Comparison of ENCODE assay signal across 23 cellular contexts in the genomic region with DNA sequence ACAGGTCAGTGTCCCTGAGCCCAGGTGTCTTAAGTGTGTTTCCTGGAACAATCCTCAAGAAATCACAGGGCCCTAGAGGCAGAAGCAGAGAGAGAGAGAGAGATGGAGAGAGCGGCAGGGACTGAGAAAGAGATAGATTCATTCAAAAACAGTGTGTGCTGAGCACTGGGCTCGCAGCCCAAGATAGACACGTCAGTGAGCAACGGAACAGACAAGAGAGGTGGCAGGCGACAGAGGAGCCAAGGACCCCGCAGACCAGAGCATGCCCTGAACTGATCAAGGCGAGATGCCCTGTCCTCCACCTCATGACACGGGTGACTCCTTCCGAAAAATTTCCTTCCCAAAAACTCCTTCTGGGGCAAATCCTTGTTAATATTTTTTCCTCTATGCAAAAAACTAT.
"Had no signal": no experiment of that assay in that cellular context is flagged by ENCODE, and none has a peak within 500 bp of the region (broad histone marks: within the 10 kb centered on the region; RNA-seq: fewer than 3 reads in every experiment).

No MANE protein-coding gene starts in this region.

- H3K36me3 Mint-ChIP-seq: mesothelial cell of epicardium; naive B cell; natural killer cell; stimulated activated effector memory CD8-positive, alpha-beta T cell treated with anti-CD3 and anti-CD28 coated beads, Interleukin-12 subunit alpha, Interleukin-12 subunit beta, amount 100 ng/mL, for 72 hours had no signal

- H3K36me3 ChIP-seq: left ventricle myocardium inferior, neutrophil, sigmoid colon, spleen, suprapubic skin, tibial nerve, upper lobe of left lung, vagina had no signal

- H3K4me1 ChIP-seq: left ventricle myocardium inferior, parathyroid adenoma, psoas muscle, sigmoid colon, spleen, suprapubic skin, tibial nerve, upper lobe of left lung, vagina had no signal

- H3K4me1 Mint-ChIP-seq: natural killer cell; stimulated activated effector memory CD8-positive, alpha-beta T cell treated with anti-CD3 and anti-CD28 coated beads, Interleukin-12 subunit alpha, Interleukin-12 subunit beta, amount 100 ng/mL, for 72 hours had no signal

- H2AFZ ChIP-seq: parathyroid adenoma had no signal

- H3K4me3 Mint-ChIP-seq: mesothelial cell of epicardium; natural killer cell; neural crest cell; stimulated activated effector memory CD8-positive, alpha-beta T cell treated with anti-CD3 and anti-CD28 coated beads, Interleukin-12 subunit alpha, Interleukin-12 subunit beta, amount 100 ng/mL, for 72 hours; stimulated activated naive CD8-positive, alpha-beta T cell treated with anti-CD3 and anti-CD28 coated beads, Interleukin-15, Interleukin-2, amounts not matched to agents 100 ng/mL and 50 ng/mL, for 24 hours had no signal

- DNase-seq: islet precursor cell; left ventricle myocardium inferior; mesendoderm; naive B cell; natural killer cell; occipital lobe; psoas muscle; sigmoid colon; small intestine; spleen; stimulated activated CD4-positive, alpha-beta T cell treated with anti-CD3 and anti-CD28 coated beads, Interleukin-4, amount 100 ng/mL, for 24 hours; stimulated activated naive CD4-positive, alpha-beta T cell; upper lobe of left lung had no signal

- H3K9ac ChIP-seq: parathyroid adenoma had no signal

- H3K9me3 Mint-ChIP-seq: mesothelial cell of epicardium; natural killer cell; neural crest cell; stimulated activated effector memory CD8-positive, alpha-beta T cell treated with anti-CD3 and anti-CD28 coated beads, Interleukin-12 subunit alpha, Interleukin-12 subunit beta, amount 100 ng/mL, for 72 hours; stimulated activated naive CD8-positive, alpha-beta T cell treated with anti-CD3 and anti-CD28 coated beads, Interleukin-15, Interleukin-2, amounts not matched to agents 100 ng/mL and 50 ng/mL, for 24 hours had no signal

- H3K27me3 ChIP-seq: neutrophil, sigmoid colon, spleen, tibial nerve, upper lobe of left lung, vagina had no signal

- ATAC-seq: natural killer cell; psoas muscle; stimulated activated effector memory CD8-positive, alpha-beta T cell treated with anti-CD3 and anti-CD28 coated beads, Interleukin-12 subunit alpha, Interleukin-12 subunit beta, amount 100 ng/mL, for 72 hours had no signal

- FAIRE-seq: small intestine had no signal

- H3K9me3 ChIP-seq: neutrophil, psoas muscle, sigmoid colon, spleen, suprapubic skin, tibial nerve, upper lobe of left lung, vagina had no signal

- H3K4me3 ChIP-seq: left ventricle myocardium inferior, lung, psoas muscle, sigmoid colon, spleen, suprapubic skin, tibial nerve, upper lobe of left lung, vagina had no signal

- H3K27ac Mint-ChIP-seq: mesothelial cell of epicardium; naive B cell; natural killer cell; stimulated activated effector memory CD8-positive, alpha-beta T cell treated with anti-CD3 and anti-CD28 coated beads, Interleukin-12 subunit alpha, Interleukin-12 subunit beta, amount 100 ng/mL, for 72 hours; stimulated activated naive CD8-positive, alpha-beta T cell treated with anti-CD3 and anti-CD28 coated beads, Interleukin-15, Interleukin-2, amounts not matched to agents 100 ng/mL and 50 ng/mL, for 24 hours had no signal

- H3K27ac ChIP-seq: left ventricle myocardium inferior, neutrophil, parathyroid adenoma, psoas muscle, sigmoid colon, spleen, suprapubic skin, tibial nerve, upper lobe of left lung, vagina had no signal
